18 cellular contexts compared by ENCODE assay signal in the genomic region with DNA sequence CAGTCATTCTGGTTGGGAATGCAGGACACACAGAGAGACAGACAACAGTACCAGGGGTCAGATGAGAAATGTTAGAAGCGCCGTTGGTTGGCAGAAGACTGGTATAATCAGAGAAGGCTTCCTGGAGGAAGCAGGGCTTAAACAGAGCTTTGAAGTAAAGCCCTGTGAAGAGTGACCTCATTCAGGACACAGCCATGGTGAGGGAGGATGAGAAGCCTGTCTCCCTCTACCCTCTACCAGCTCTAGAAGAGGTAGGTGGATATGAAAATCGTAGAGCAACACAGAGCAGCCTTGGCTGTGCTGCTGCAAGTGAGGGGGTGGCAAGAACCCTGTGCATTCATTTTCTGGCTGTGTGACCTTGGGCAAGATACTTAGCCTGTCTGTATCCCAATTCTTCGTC. TPM values are rescaled to one million over a fixed set of nuclear protein-coding genes. Genes with fewer than 3 reads are reported as not detected.
DNase-seq lines count a peak whose midpoint lies in the region; ATAC-seq, FAIRE-seq and TF ChIP-seq lines count a peak whose summit lies in the region.
"Had no signal": no experiment of that assay in that cellular context is flagged by ENCODE, and none has a peak within 500 bp of the region (broad histone marks: within the 10 kb centered on the region; RNA-seq: fewer than 3 reads in every experiment).

No MANE protein-coding gene starts in this region.

- peaks cover 24% of the 10 kb centered on the region; the same call in 1 of the 2 replicates for H4K20me1 ChIP-seq in HepG2 (ENCODE audit: insufficient read depth, low read length)

- H3K4me1 ChIP-seq in HepG2 (ENCODE audit: insufficient read depth, low read length): peaks cover 28% of the 10 kb centered on the region
- peaks cover 0 to 7% (median 0%) of the 10 kb centered on the region in 4 donors for H3K4me1 ChIP-seq in right lobe of liver
- H3K4me1 ChIP-seq in naive thymus-derived CD4-positive, alpha-beta T cell (ENCODE audit: control insufficient read depth in 2 of 2, insufficient read depth in 2 of 2, low read length in 2 of 2): peaks cover 9 to 49% of the 10 kb centered on the region in 2 donors
- H3K4me1 ChIP-seq in esophagus muscularis mucosa: peaks cover 22 to 42% (median 37%) of the 10 kb centered on the region in 4 donors

- H3K9me3 ChIP-seq in HepG2 (ENCODE audit: low read length) (no peaks in the 10 kb centered on the region), right lobe of liver (no peaks in the 10 kb centered on the region), esophagus muscularis mucosa (no peaks in the 10 kb centered on the region)
- no peaks in the 10 kb centered on the region for H3K9me3 ChIP-seq in naive thymus-derived CD4-positive, alpha-beta T cell (ENCODE audit: control insufficient read depth in 2 of 3, low read length in 3 of 3)
- H3K9me3 ChIP-seq: adrenal gland, BE2C, esophagus squamous epithelium had no signal

- 99% methylated on average over 4 of the region's 4 CpGs for WGBS in HepG2 (ENCODE audit: low lambda C conversion rate)
- 84% methylated on average over 3 of the region's 4 CpGs for WGBS in right lobe of liver (ENCODE audit: insufficient coverage, low coverage, low lambda C conversion rate, missing lambda C conversion rate)
- 94% methylated on average over 4 of the region's 4 CpGs for WGBS in esophagus muscularis mucosa

- no peak for DNase-seq in HepG2 (ENCODE audit: low spot score)
- DNase-seq in right lobe of liver: no peak
- no peak for DNase-seq in activated T-helper 1 cell treated with anti-CD3 and anti-CD28 coated beads, Interleukin-12 subunit alpha, Interleukin-12 subunit beta, Interleukin-2, Interleukin-4 antibody, amounts not matched to agents 30 ng/mL and 10 ng/mL and 1 ng/mL, durations not matched to agents 14 hours and 24 hours and 36 hours (ENCODE audit: low spot score)
- DNase-seq in naive thymus-derived CD4-positive, alpha-beta T cell: no peak
- no peak for DNase-seq in esophagus muscularis mucosa (ENCODE audit: extremely low spot score)
- DNase-seq in HK-2 (ENCODE audit: unreplicated experiment): no peak
- no peak for DNase-seq in mesenteric fat pad (ENCODE audit: low spot score)
- DNase-seq: adrenal gland, BE2C, DMS153, esophagus squamous epithelium, NCI-H1417 treated with DMSO at 0.1 percent for 48 hours, OCI-M1, SHP77, substantia nigra had no signal

- H3K36me3 ChIP-seq in HepG2 (replicated peaks in 1 of 2; ENCODE audit: control insufficient read depth in 1 of 2, insufficient read depth in 2 of 2, low read length in 2 of 2) (peaks cover 9 to 33% of the 10 kb centered on the region in 2 experiments; a peak in 3 of 5 replicates), right lobe of liver (no peaks in the 10 kb centered on the region), esophagus muscularis mucosa (no peaks in the 10 kb centered on the region)
- H3K36me3 ChIP-seq in naive thymus-derived CD4-positive, alpha-beta T cell (ENCODE audit: control insufficient read depth in 2 of 3, insufficient read depth in 3 of 3, low read length in 3 of 3): no peaks in the 10 kb centered on the region
- H3K36me3 ChIP-seq: adrenal gland, BE2C, cardiac muscle cell, esophagus squamous epithelium had no signal

- H3K27me3 ChIP-seq in HepG2 (ENCODE audit: control insufficient read depth in 1 of 2, insufficient read depth in 2 of 2, low read length in 2 of 2): no peaks in the 10 kb centered on the region
- no peaks in the 10 kb centered on the region for H3K27me3 ChIP-seq in right lobe of liver
- no peaks in the 10 kb centered on the region for H3K27me3 ChIP-seq in naive thymus-derived CD4-positive, alpha-beta T cell (ENCODE audit: control insufficient read depth in 2 of 2, insufficient read depth in 2 of 2, low read length in 2 of 2)
- no peaks in the 10 kb centered on the region for H3K27me3 ChIP-seq in esophagus muscularis mucosa
- H3K27me3 ChIP-seq: adrenal gland, BE2C, cardiac muscle cell, esophagus squamous epithelium had no signal

- TF ChIP-seq POLR2A in HepG2 (IDR thresholded peaks at IDR 0.05; ENCODE audit: insufficient read depth in 1 of 2, low read depth in 2 of 2, low read length in 2 of 2): no peak
- TF ChIP-seq POLR2A in right lobe of liver (IDR thresholded peaks at IDR 0.05): no peak
- no peak for TF ChIP-seq POLR2A in esophagus muscularis mucosa (IDR thresholded peaks at IDR 0.05; ENCODE audit: low read depth)

- POLR2A ChIA-PET in HepG2 (lab: Yijun Ruan, JAX): no interaction called here
- POLR2A ChIA-PET in naive thymus-derived CD4-positive, alpha-beta T cell (lab: Charles Lee): no interaction called here

- TF ChIP-seq CTCF in HepG2 (CRISPR knock-in tag; IDR thresholded peaks at IDR 0.05): no peak
- no peak for TF ChIP-seq CTCF in right lobe of liver (IDR thresholded peaks at IDR 0.05)
- TF ChIP-seq CTCF in esophagus muscularis mucosa (IDR thresholded peaks at IDR 0.05): no peak

- H3K27me3 Mint-ChIP-seq in activated T-helper 1 cell treated with anti-CD3 and anti-CD28 coated beads, Interleukin-12 subunit alpha, Interleukin-12 subunit beta, Interleukin-2, Interleukin-4 antibody, amounts not matched to agents 30 ng/mL and 10 ng/mL and 1 ng/mL, durations not matched to agents 14 hours and 24 hours and 36 hours (ENCODE audit: insufficient read depth): peaks cover 2% of the 10 kb centered on the region
- no peaks in the 10 kb centered on the region for H3K27me3 Mint-ChIP-seq in naive thymus-derived CD4-positive, alpha-beta T cell

- H3K4me2 ChIP-seq in HepG2 (ENCODE audit: low read depth, low read length): no peak overlapping the region
- H3K4me2 ChIP-seq: GM23338 had no signal

- ATAC-seq in HepG2: no peak
- no peak for ATAC-seq in right lobe of liver
- no peak for ATAC-seq in naive thymus-derived CD4-positive, alpha-beta T cell
- ATAC-seq: GM23338, left lobe of liver had no signal

- no peak overlapping the region for H3K4me3 ChIP-seq in HepG2 (replicated peaks in 1 of 3; ENCODE audit: insufficient read depth in 1 of 3, low read depth in 2 of 3, low read length in 3 of 3)
- no peak overlapping the region for H3K4me3 ChIP-seq in right lobe of liver
- H3K4me3 ChIP-seq in naive thymus-derived CD4-positive, alpha-beta T cell (ENCODE audit: low read length): no peak overlapping the region
- no peak overlapping the region for H3K4me3 ChIP-seq in esophagus muscularis mucosa
- H3K4me3 ChIP-seq: adrenal gland, cardiac muscle cell, esophagus squamous epithelium, GM23338 had no signal

- no peak for FAIRE-seq in HepG2 (lab: Jason Lieb, UNC)

- intact Hi-C loops in HepG2 (cut with micrococcal nuclease; ENCODE audit: unreplicated experiment): no loop called here
- intact Hi-C loops in right lobe of liver (cut with DNase I): no loop called here
- intact Hi-C loops in activated T-helper 1 cell treated with anti-CD3 and anti-CD28 coated beads, Interleukin-12 subunit alpha, Interleukin-12 subunit beta, Interleukin-2, Interleukin-4 antibody, amounts not matched to agents 30 ng/mL and 10 ng/mL and 1 ng/mL, durations not matched to agents 14 hours and 24 hours and 36 hours (cut with micrococcal nuclease): no loop called here
- intact Hi-C loops in naive thymus-derived CD4-positive, alpha-beta T cell (cut with micrococcal nuclease): loop anchor here in 1 of 2 donors (1.0 kb wide), 1 partner anchor 13 kb away; no protein-coding TSS in a partner anchor
- intact Hi-C loops in esophagus muscularis mucosa (cut with DNase I): no loop called here

- in situ Hi-C loops in HepG2 (cut with HindIII; ENCODE audit: extremely low pct_ligation_motif_present, low pct_unique_long_range_greater_than_20kb): no loop called here

- no peak for TF ChIP-seq EP300 in HepG2 (IDR thresholded peaks at IDR 0.05; ENCODE audit: low read depth in 2 of 2, low read length in 2 of 2)
- no peak for TF ChIP-seq EP300 in HepG2 (CRISPR knock-in tag; IDR thresholded peaks at IDR 0.05; ENCODE audit: borderline replicate concordance)
- no peak for TF ChIP-seq EP300 in esophagus muscularis mucosa (IDR thresholded peaks at IDR 0.05)

- BruUV-seq in HepG2 (replicated peaks; lab: Mats Ljungman, UMichigan): no TSS peak

- peaks cover 62% of the 10 kb centered on the region for H3K79me2 ChIP-seq in HepG2 (ENCODE audit: insufficient read depth, low read length)

- TF ChIP-seq RAD21 in HepG2 (CRISPR knock-in tag; IDR thresholded peaks at IDR 0.05): no peak

- CTCF ChIA-PET in HepG2 (lab: Yijun Ruan, JAX; ENCODE audit: low intra/inter-chr PET ratio, low total read pairs): no interaction called here
- CTCF ChIA-PET in naive thymus-derived CD4-positive, alpha-beta T cell (lab: Charles Lee): no interaction called here

- no peaks in the 10 kb centered on the region for H3K9me3 Mint-ChIP-seq in activated T-helper 1 cell treated with anti-CD3 and anti-CD28 coated beads, Interleukin-12 subunit alpha, Interleukin-12 subunit beta, Interleukin-2, Interleukin-4 antibody, amounts not matched to agents 30 ng/mL and 10 ng/mL and 1 ng/mL, durations not matched to agents 14 hours and 24 hours and 36 hours
- no peaks in the 10 kb centered on the region for H3K9me3 Mint-ChIP-seq in naive thymus-derived CD4-positive, alpha-beta T cell
- H3K9me3 Mint-ChIP-seq: GM23338 had no signal

- H3K36me3 Mint-ChIP-seq in activated T-helper 1 cell treated with anti-CD3 and anti-CD28 coated beads, Interleukin-12 subunit alpha, Interleukin-12 subunit beta, Interleukin-2, Interleukin-4 antibody, amounts not matched to agents 30 ng/mL and 10 ng/mL and 1 ng/mL, durations not matched to agents 14 hours and 24 hours and 36 hours (ENCODE audit: low read depth): peaks cover 8% of the 10 kb centered on the region
- peaks cover 0 to 7% (median 0%) of the 10 kb centered on the region in 5 donors for H3K36me3 Mint-ChIP-seq in naive thymus-derived CD4-positive, alpha-beta T cell

- H3K4me3 Mint-ChIP-seq in activated T-helper 1 cell treated with anti-CD3 and anti-CD28 coated beads, Interleukin-12 subunit alpha, Interleukin-12 subunit beta, Interleukin-2, Interleukin-4 antibody, amounts not matched to agents 30 ng/mL and 10 ng/mL and 1 ng/mL, durations not matched to agents 14 hours and 24 hours and 36 hours: no peak overlapping the region
- H3K4me3 Mint-ChIP-seq in naive thymus-derived CD4-positive, alpha-beta T cell: peak overlapping the region in 5 of 10 donors; percentile 0 to 69 (median 37)

- H2AFZ ChIP-seq in HepG2 (ENCODE audit: low read length): no peak overlapping the region
- H2AFZ ChIP-seq: GM23338 had no signal

- peak overlapping the region; percentile 83 for H3K27ac Mint-ChIP-seq in activated T-helper 1 cell treated with anti-CD3 and anti-CD28 coated beads, Interleukin-12 subunit alpha, Interleukin-12 subunit beta, Interleukin-2, Interleukin-4 antibody, amounts not matched to agents 30 ng/mL and 10 ng/mL and 1 ng/mL, durations not matched to agents 14 hours and 24 hours and 36 hours
- H3K27ac Mint-ChIP-seq in naive thymus-derived CD4-positive, alpha-beta T cell: peak overlapping the region; percentile 68 to 95 (median 90)

- H3K9ac ChIP-seq in HepG2 (ENCODE audit: insufficient read depth, low read depth, low read length): no peak overlapping the region

- H3K27ac ChIP-seq in HepG2 (ENCODE audit: extremely low read length, insufficient read depth, low read length) (no peak overlapping the region), right lobe of liver (no peak overlapping the region), esophagus muscularis mucosa (replicated peaks in 1 of 4) (no peak overlapping the region)
- peak overlapping the region; percentile 63 for H3K27ac ChIP-seq in naive thymus-derived CD4-positive, alpha-beta T cell (ENCODE audit: low read depth, low read length)
- H3K27ac ChIP-seq: adrenal gland, cardiac muscle cell, esophagus squamous epithelium had no signal

- peaks cover 70% of the 10 kb centered on the region for H3K4me1 Mint-ChIP-seq in activated T-helper 1 cell treated with anti-CD3 and anti-CD28 coated beads, Interleukin-12 subunit alpha, Interleukin-12 subunit beta, Interleukin-2, Interleukin-4 antibody, amounts not matched to agents 30 ng/mL and 10 ng/mL and 1 ng/mL, durations not matched to agents 14 hours and 24 hours and 36 hours (ENCODE audit: low read depth)
- H3K4me1 Mint-ChIP-seq in naive thymus-derived CD4-positive, alpha-beta T cell: peaks cover 62 to 91% (median 72%) of the 10 kb centered on the region in 7 donors

RNA-seq across cellular contexts. Expression of a gene that starts 14.2 kb away (rescaled TPM):
- 6.8 TPM in 2 replicates for total RNA-seq in HepG2 (2016; rRNA removed; fragmentation: Illumina TruSeq; extraction: Trizol)
- total RNA-seq in HepG2 (2016; cell fraction: cytosol; rRNA removed; fragmentation: Illumina TruSeq; extraction: Trizol; ENCODE audit: low read depth): 0.71 and 1.2 TPM in 2 replicates
- 6.1 and 7.2 TPM in 2 replicates for total RNA-seq in HepG2 (2016; cell fraction: insoluble cytoplasmic fraction; rRNA removed; fragmentation: Illumina TruSeq; extraction: Trizol)
- total RNA-seq in HepG2 (2016; cell fraction: membrane; rRNA removed; fragmentation: Illumina TruSeq; extraction: Trizol): 2.4 and 2.7 TPM in 2 replicates
- 12.1 and 16.6 TPM in 2 replicates for total RNA-seq in HepG2 (2016; cell fraction: nucleus; rRNA removed; fragmentation: Illumina TruSeq; extraction: Trizol)
- polyA plus RNA-seq in HepG2 (2011; rRNA removed): 4.3 and 4.7 TPM in 2 replicates
- 1.7 and 2.0 TPM in 2 replicates for polyA plus RNA-seq in HepG2 (2011; cell fraction: cytosol; rRNA removed)
- polyA plus RNA-seq in HepG2 (2011; cell fraction: nucleus; rRNA removed): 19.7 and 21.9 TPM in 2 replicates
- polyA plus RNA-seq in HepG2 (2012): 6.0 and 7.3 TPM in 2 replicates
- polyA plus RNA-seq in HepG2 (2016; cell fraction: cytosol; fragmentation: Illumina TruSeq; extraction: Trizol; ENCODE audit: low read depth): 0.26 and 0.32 TPM in 2 replicates
- polyA plus RNA-seq in HepG2 (2016; cell fraction: insoluble cytoplasmic fraction; fragmentation: Illumina TruSeq; extraction: Trizol; ENCODE audit: low read depth): 4.5 and 5.7 TPM in 2 replicates
- 0.63 and 0.87 TPM in 2 replicates for polyA plus RNA-seq in HepG2 (2016; cell fraction: membrane; fragmentation: Illumina TruSeq; extraction: Trizol; ENCODE audit: low read depth)
- 24.0 and 27.9 TPM in 2 replicates for polyA plus RNA-seq in HepG2 (2016; cell fraction: nucleus; fragmentation: Illumina TruSeq; extraction: Trizol; ENCODE audit: insufficient read depth, low read depth)
- polyA minus RNA-seq in HepG2 (2011; rRNA and poly(A)+ RNA removed; ENCODE audit: low replicate concordance): 7.6 and 10.7 TPM in 2 replicates
- polyA minus RNA-seq in HepG2 (2011; cell fraction: cytosol; rRNA and poly(A)+ RNA removed): 3.4 and 4.2 TPM in 2 replicates
- polyA minus RNA-seq in HepG2 (2011; cell fraction: nucleus; rRNA and poly(A)+ RNA removed): 14.0 and 14.5 TPM in 2 replicates
- 1 to 10 TPM; 3.7 to 6.8 (median 5.1) TPM for total RNA-seq in right lobe of liver
- 19.2 and 20.5 TPM in 2 replicates for total RNA-seq in activated T-helper 1 cell treated with anti-CD3 and anti-CD28 coated beads, Interleukin-12 subunit alpha, Interleukin-12 subunit beta, Interleukin-2, Interleukin-4 antibody, amounts not matched to agents 30 ng/mL and 10 ng/mL and 1 ng/mL, durations not matched to agents 14 hours and 24 hours and 36 hours
- total RNA-seq in naive thymus-derived CD4-positive, alpha-beta T cell: 10 to 100 TPM; 19.1 to 38.6 (median 28.6) TPM
- polyA plus RNA-seq in naive thymus-derived CD4-positive, alpha-beta T cell: 1 to 10 TPM in 1 of 2 donors, under 1 TPM in 1; 0.77 to 1.1 TPM
- 1 to 10 TPM; 5.4 to 6.7 (median 6.1) TPM for total RNA-seq in esophagus muscularis mucosa
- total RNA-seq in mesenteric fat pad: 12.0 TPM
